6 cellular contexts compared by ENCODE assay signal in genomic region chrX:153384390-153384789, GRCh38. TPM values are rescaled to one million over a fixed set of nuclear protein-coding genes. Genes with fewer than 3 reads are reported as not detected.
"Had no signal": no experiment of that assay in that cellular context is flagged by ENCODE, and none has a peak within 500 bp of the region (broad histone marks: within the 10 kb centered on the region; RNA-seq: fewer than 3 reads in every experiment).

No MANE protein-coding gene starts in this region.

- H3K4me3 Mint-ChIP-seq: IgD-negative memory B cell had no signal

- H3K4me3 ChIP-seq: K562 had no signal

- H3K4me1 Mint-ChIP-seq: IgD-negative memory B cell had no signal

- DNase-seq: IMR-90 had no signal

- H3K27ac ChIP-seq: HL-60 had no signal

- H3K9me3 Mint-ChIP-seq: IgD-negative memory B cell had no signal

- H3K27me3 Mint-ChIP-seq: IgD-negative memory B cell had no signal

- H3K36me3 Mint-ChIP-seq: IgD-negative memory B cell had no signal

- H3K27ac Mint-ChIP-seq: IgD-negative memory B cell had no signal

RNA-seq across cellular contexts. Expression of gene PNMA6E, which starts 16.8 kb away (rescaled TPM):
- total RNA-seq: HepG2, HT-29, IMR-90, K562 had no signal

RNA-seq across cellular contexts. Expression of gene ZFP92, which starts 26.9 kb away (rescaled TPM):
- total RNA-seq: HT-29 had no signal
